In the genomic region with DNA sequence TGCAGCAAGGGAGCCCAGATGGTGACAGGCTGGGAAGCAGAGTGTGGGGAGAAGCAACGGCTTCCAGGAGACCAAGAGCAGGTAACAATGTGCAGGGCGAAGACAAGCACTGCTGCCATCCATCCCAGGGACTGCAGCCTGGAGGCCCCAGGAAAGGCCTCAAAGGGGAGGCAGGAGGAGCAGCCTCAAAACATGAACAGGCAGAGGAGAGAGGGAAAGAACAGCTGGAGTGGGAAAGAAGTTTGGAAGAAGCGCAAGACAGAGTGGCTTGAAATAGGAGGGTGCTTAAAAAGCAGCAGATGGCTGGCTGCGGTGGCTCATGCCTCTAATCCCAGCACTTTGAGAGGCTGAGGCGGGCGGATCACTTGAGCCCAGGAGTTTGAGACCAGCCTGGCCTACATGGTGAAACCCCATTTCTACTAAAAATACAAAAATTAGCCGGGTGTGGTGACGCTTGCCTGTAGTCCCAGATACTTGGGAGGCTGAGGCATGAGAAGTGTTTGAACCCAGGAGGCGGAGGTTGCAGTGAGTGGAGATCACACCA, we compare ENCODE assay signal across 1 cellular context.
TF ChIP-seq lines count a peak whose summit lies in the region.

No MANE protein-coding gene starts in this region.

TF ChIP-seq in WTC11, 78 proteins besides CTCF, POLR2A, EP300 and RAD21:
- TF ChIP-seq, protein P1, sequence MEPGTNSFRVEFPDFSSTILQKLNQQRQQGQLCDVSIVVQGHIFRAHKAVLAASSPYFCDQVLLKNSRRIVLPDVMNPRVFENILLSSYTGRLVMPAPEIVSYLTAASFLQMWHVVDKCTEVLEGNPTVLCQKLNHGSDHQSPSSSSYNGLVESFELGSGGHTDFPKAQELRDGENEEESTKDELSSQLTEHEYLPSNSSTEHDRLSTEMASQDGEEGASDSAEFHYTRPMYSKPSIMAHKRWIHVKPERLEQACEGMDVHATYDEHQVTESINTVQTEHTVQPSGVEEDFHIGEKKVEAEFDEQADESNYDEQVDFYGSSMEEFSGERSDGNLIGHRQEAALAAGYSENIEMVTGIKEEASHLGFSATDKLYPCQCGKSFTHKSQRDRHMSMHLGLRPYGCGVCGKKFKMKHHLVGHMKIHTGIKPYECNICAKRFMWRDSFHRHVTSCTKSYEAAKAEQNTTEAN (CRISPR knock-in tag; IDR thresholded peaks at IDR 0.05): no peak
- TF ChIP-seq, protein P2, sequence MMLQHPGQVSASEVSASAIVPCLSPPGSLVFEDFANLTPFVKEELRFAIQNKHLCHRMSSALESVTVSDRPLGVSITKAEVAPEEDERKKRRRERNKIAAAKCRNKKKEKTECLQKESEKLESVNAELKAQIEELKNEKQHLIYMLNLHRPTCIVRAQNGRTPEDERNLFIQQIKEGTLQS (CRISPR knock-in tag; conservative IDR thresholded peaks at IDR 0.05): no peak
- TF ChIP-seq, protein P3, sequence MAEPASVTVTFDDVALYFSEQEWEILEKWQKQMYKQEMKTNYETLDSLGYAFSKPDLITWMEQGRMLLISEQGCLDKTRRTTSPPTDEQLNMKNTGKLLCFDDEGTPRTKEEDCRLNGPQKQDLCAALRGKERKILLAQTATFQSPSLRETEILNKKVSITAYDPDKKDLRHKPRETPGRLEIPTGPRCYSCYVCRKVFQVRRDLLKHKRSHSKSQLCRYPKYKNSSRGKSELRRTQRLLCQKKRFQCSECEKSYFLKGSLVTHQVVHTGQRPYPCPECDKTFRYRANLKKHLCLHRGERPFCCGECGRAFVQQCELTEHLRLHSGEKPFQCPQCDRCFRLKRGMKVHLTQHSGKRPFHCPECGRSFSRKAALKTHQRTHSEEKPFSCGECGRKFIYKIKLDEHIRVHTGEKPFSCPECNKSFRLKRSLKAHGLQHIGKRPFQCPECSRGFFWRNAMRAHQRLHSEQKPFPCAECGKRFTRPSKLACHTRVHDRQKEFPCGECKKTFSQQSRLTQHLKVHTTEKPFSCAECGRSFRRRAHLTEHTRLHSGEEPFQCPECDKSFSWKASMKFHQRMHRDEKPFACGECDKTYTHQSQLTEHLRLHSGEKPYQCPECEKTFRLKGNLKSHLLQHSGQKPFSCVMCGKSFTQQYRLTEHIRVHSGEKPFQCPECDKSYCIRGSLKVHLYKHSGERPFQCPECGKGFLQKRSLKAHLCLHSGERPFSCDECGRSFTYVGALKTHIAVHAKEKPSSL (CRISPR knock-in tag; conservative IDR thresholded peaks at IDR 0.05): no peak
- TF ChIP-seq, protein P4, sequence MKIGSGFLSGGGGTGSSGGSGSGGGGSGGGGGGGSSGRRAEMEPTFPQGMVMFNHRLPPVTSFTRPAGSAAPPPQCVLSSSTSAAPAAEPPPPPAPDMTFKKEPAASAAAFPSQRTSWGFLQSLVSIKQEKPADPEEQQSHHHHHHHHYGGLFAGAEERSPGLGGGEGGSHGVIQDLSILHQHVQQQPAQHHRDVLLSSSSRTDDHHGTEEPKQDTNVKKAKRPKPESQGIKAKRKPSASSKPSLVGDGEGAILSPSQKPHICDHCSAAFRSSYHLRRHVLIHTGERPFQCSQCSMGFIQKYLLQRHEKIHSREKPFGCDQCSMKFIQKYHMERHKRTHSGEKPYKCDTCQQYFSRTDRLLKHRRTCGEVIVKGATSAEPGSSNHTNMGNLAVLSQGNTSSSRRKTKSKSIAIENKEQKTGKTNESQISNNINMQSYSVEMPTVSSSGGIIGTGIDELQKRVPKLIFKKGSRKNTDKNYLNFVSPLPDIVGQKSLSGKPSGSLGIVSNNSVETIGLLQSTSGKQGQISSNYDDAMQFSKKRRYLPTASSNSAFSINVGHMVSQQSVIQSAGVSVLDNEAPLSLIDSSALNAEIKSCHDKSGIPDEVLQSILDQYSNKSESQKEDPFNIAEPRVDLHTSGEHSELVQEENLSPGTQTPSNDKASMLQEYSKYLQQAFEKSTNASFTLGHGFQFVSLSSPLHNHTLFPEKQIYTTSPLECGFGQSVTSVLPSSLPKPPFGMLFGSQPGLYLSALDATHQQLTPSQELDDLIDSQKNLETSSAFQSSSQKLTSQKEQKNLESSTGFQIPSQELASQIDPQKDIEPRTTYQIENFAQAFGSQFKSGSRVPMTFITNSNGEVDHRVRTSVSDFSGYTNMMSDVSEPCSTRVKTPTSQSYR (CRISPR knock-in tag; IDR thresholded peaks at IDR 0.05): no peak
- no peak for TF ChIP-seq ZNF121 (CRISPR knock-in tag; IDR thresholded peaks at IDR 0.05)
- TF ChIP-seq, protein P5, sequence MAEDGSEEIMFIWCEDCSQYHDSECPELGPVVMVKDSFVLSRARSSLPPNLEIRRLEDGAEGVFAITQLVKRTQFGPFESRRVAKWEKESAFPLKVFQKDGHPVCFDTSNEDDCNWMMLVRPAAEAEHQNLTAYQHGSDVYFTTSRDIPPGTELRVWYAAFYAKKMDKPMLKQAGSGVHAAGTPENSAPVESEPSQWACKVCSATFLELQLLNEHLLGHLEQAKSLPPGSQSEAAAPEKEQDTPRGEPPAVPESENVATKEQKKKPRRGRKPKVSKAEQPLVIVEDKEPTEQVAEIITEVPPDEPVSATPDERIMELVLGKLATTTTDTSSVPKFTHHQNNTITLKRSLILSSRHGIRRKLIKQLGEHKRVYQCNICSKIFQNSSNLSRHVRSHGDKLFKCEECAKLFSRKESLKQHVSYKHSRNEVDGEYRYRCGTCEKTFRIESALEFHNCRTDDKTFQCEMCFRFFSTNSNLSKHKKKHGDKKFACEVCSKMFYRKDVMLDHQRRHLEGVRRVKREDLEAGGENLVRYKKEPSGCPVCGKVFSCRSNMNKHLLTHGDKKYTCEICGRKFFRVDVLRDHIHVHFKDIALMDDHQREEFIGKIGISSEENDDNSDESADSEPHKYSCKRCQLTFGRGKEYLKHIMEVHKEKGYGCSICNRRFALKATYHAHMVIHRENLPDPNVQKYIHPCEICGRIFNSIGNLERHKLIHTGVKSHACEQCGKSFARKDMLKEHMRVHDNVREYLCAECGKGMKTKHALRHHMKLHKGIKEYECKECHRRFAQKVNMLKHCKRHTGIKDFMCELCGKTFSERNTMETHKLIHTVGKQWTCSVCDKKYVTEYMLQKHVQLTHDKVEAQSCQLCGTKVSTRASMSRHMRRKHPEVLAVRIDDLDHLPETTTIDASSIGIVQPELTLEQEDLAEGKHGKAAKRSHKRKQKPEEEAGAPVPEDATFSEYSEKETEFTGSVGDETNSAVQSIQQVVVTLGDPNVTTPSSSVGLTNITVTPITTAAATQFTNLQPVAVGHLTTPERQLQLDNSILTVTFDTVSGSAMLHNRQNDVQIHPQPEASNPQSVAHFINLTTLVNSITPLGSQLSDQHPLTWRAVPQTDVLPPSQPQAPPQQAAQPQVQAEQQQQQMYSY (CRISPR knock-in tag; IDR thresholded peaks at IDR 0.05): no peak
- TF ChIP-seq MXD4 (CRISPR knock-in tag; IDR thresholded peaks at IDR 0.05; ENCODE audit: borderline replicate concordance): no peak
- TF ChIP-seq, protein P6, sequence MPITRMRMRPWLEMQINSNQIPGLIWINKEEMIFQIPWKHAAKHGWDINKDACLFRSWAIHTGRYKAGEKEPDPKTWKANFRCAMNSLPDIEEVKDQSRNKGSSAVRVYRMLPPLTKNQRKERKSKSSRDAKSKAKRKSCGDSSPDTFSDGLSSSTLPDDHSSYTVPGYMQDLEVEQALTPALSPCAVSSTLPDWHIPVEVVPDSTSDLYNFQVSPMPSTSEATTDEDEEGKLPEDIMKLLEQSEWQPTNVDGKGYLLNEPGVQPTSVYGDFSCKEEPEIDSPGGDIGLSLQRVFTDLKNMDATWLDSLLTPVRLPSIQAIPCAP (CRISPR knock-in tag; IDR thresholded peaks at IDR 0.05): no peak
- TF ChIP-seq, protein P7, sequence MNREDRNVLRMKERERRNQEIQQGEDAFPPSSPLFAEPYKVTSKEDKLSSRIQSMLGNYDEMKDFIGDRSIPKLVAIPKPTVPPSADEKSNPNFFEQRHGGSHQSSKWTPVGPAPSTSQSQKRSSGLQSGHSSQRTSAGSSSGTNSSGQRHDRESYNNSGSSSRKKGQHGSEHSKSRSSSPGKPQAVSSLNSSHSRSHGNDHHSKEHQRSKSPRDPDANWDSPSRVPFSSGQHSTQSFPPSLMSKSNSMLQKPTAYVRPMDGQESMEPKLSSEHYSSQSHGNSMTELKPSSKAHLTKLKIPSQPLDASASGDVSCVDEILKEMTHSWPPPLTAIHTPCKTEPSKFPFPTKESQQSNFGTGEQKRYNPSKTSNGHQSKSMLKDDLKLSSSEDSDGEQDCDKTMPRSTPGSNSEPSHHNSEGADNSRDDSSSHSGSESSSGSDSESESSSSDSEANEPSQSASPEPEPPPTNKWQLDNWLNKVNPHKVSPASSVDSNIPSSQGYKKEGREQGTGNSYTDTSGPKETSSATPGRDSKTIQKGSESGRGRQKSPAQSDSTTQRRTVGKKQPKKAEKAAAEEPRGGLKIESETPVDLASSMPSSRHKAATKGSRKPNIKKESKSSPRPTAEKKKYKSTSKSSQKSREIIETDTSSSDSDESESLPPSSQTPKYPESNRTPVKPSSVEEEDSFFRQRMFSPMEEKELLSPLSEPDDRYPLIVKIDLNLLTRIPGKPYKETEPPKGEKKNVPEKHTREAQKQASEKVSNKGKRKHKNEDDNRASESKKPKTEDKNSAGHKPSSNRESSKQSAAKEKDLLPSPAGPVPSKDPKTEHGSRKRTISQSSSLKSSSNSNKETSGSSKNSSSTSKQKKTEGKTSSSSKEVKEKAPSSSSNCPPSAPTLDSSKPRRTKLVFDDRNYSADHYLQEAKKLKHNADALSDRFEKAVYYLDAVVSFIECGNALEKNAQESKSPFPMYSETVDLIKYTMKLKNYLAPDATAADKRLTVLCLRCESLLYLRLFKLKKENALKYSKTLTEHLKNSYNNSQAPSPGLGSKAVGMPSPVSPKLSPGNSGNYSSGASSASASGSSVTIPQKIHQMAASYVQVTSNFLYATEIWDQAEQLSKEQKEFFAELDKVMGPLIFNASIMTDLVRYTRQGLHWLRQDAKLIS (CRISPR knock-in tag; IDR thresholded peaks at IDR 0.05; ENCODE audit: borderline replicate concordance): no peak
- TF ChIP-seq ZNF317 (CRISPR knock-in tag; IDR thresholded peaks at IDR 0.05; ENCODE audit: borderline replicate concordance, low read depth): no peak
- no peak for TF ChIP-seq NR2C2 (CRISPR knock-in tag; IDR thresholded peaks at IDR 0.05)
- TF ChIP-seq ZBTB21 (CRISPR knock-in tag; IDR thresholded peaks at IDR 0.05; ENCODE audit: borderline replicate concordance): no peak
- no peak for TF ChIP-seq TP53 (CRISPR knock-in tag; IDR thresholded peaks at IDR 0.05)
TF ChIP-seq in WTC11: peak in this region for 0.
